In the genomic region with DNA sequence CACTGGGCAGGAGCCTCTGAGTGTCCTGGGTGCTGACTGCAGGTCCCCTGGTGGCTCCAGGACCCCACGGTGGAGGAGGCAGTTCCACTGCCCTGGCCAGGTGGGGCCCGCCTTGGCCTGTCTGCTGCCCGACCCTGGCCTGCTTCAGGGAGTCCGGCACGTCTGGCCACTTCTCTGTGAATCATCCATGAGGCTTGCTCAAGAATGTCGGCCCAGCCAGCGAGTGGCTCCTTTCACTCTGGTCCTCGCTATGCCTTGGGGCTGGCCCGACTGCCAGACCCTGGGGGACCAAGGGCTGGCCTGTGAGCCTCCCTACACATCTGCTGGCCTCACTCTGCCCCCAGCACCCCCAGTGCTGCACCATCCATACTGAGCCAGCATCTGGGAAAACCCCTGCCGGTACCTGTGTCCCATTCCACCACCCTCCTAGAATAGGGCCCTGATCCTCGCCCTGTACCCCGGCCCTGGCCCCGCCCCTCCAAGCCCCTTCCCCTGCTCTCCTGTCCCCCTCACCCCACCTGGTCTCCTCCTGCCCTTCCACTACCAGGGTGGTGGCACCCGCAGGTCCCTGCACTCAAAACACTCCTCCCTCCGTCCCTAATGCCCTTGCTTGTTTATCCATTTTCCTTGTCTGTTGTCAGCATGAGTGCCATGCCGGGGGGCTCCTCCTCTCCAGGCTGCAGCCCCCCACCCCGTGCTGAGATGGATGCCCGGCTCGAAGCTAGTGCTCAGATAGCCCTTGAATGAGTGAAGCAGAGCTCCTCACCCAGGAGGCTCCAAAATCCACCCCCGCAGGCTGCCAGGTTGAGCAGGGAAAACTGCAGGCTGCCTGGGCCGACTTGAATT, we compare ENCODE assay signal across 10 cellular contexts. TPM values are rescaled to one million over a fixed set of nuclear protein-coding genes. Genes with fewer than 3 reads are reported as not detected.
DNase-seq lines count a peak whose midpoint lies in the region; ATAC-seq, FAIRE-seq and TF ChIP-seq lines count a peak whose summit lies in the region.
"Had no signal": no experiment of that assay in that cellular context is flagged by ENCODE, and none has a peak within 500 bp of the region (broad histone marks: within the 10 kb centered on the region; RNA-seq: fewer than 3 reads in every experiment).

No MANE protein-coding gene starts in this region.

- peak; percentile 39 for DNase-seq in ELF-1 (ENCODE audit: low read depth, low spot score)
- DNase-seq in RWPE2 (ENCODE audit: low spot score), result peak; percentile 81
- DNase-seq in fibroblast of the aortic adventitia (ENCODE audit: low read depth), result peak; percentile 63
- peak; percentile 66 to 77 for DNase-seq in psoas muscle
- DNase-seq in NCI-H446 treated with DMSO at 0.1 percent for 48 hours (lab: John Stamatoyannopoulos, UW), result no peak
- DNase-seq in urothelium cell line (ENCODE audit: low spot score), result no peak
- no peak for DNase-seq in epidermal melanocyte (ENCODE audit: insufficient read length, low spot score)
- no peak for DNase-seq in NAMALWA (ENCODE audit: low spot score)

- ATAC-seq in RWPE2 (ENCODE audit: low read depth) (peak; percentile 86), psoas muscle (peak in 3 of 4 donors; percentile 18 to 50 (median 22))

- intact Hi-C loops in psoas muscle (cut with DNase I), result no loop called here

- H3K27ac ChIP-seq in RWPE2 (ENCODE audit: poor library complexity, severe bottlenecking) (peak overlapping the region; percentile 1), psoas muscle (no peak overlapping the region)
- H3K27ac ChIP-seq: ascending aorta, thoracic aorta had no signal

- WGBS in psoas muscle, 3 donors, result 76 to 82% (median 80%) methylated on average over 19 to 21 of the region's 21 CpGs

- H3K36me3 ChIP-seq in RWPE2 (ENCODE audit: low read depth) (no peaks in the 10 kb centered on the region), psoas muscle (ENCODE audit: insufficient read depth in 1 of 2, low read depth in 1 of 2) (no peaks in the 10 kb centered on the region)
- H3K36me3 ChIP-seq: thoracic aorta had no signal

- H3K4me1 ChIP-seq in RWPE2 (ENCODE audit: insufficient read depth, poor library complexity, severe bottlenecking), result peaks cover 4% of the 10 kb centered on the region
- H3K4me1 ChIP-seq in psoas muscle, result no peaks in the 10 kb centered on the region
- H3K4me1 ChIP-seq: ascending aorta had no signal

- FAIRE-seq in urothelium cell line (lab: Jason Lieb, UNC), result no peak

- TF ChIP-seq CTCF in RWPE2 (IDR thresholded peaks at IDR 0.05; ENCODE audit: poor library complexity, severe bottlenecking) (no peak), fibroblast of the aortic adventitia (IDR thresholded peaks at IDR 0.05; ENCODE audit: insufficient read depth, low read length) (no peak), psoas muscle (IDR thresholded peaks at IDR 0.05) (no peak)

- H3K27me3 ChIP-seq in RWPE2 (ENCODE audit: insufficient read depth, poor library complexity, severe bottlenecking) (no peaks in the 10 kb centered on the region), psoas muscle (ENCODE audit: insufficient read depth in 3 of 3, low read length in 2 of 3) (no peaks in the 10 kb centered on the region)
- H3K27me3 ChIP-seq: ascending aorta had no signal

- H3K9me3 ChIP-seq in RWPE2 (ENCODE audit: severe bottlenecking) (no peaks in the 10 kb centered on the region), psoas muscle (no peaks in the 10 kb centered on the region)
- H3K9me3 ChIP-seq: ascending aorta, thoracic aorta had no signal

- H3K4me3 ChIP-seq in RWPE2 (ENCODE audit: severe bottlenecking) (no peak overlapping the region), fibroblast of the aortic adventitia (ENCODE audit: low read depth, low read length) (no peak overlapping the region), psoas muscle (no peak overlapping the region)
- H3K4me3 ChIP-seq: ascending aorta, thoracic aorta had no signal

RNA-seq across cellular contexts. Expression of a gene that starts 35.5 kb away (rescaled TPM):
- total RNA-seq in fibroblast of the aortic adventitia (ENCODE audit: low replicate concordance) (7.4 and 26.0 TPM in 2 replicates), psoas muscle (1 to 10 TPM; 3.1 to 5.5 (median 4.2) TPM)
- 1 to 10 TPM in 2 of 3 donors, under 1 TPM in 1; 0.34 to 1.5 (median 1.1) TPM for polyA plus RNA-seq in psoas muscle

Comparison
In these comparisons a context has a peak if more than half of its experiments do, and no peak if none do; other contexts are left out.
1. DNase-seq: peak in ELF-1 (single experiment), RWPE2 (single experiment), fibroblast of the aortic adventitia (single experiment) and psoas muscle (2 of 2); none in NCI-H446 treated with DMSO at 0.1 percent for 48 hours (single experiment), urothelium cell line (single experiment), epidermal melanocyte (single experiment) and NAMALWA (single experiment).